25 cellular contexts compared by ENCODE assay signal in the genomic region with DNA sequence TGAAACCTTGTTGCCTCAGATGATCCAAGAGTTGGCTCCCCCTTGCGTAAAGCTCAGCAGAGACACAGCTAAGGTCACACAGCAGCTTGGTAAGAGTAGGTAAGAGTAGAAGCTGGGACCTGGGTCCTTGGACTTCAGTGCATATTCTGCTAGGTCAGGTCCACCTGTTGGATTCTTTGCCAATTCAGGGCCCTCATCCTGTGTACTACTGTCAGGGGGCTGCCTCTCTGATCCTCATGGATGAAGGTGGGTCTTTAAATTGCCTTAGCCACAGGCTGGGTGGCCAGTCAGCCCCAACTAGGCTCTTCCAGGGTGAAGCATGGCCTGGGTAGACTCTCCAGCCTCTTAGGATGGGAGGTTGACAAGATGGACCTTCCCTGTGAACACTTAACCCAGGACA.
"Had no signal": no experiment of that assay in that cellular context is flagged by ENCODE, and none has a peak within 500 bp of the region (broad histone marks: within the 10 kb centered on the region; RNA-seq: fewer than 3 reads in every experiment).

No MANE protein-coding gene starts in this region.

- ATAC-seq: left colon; lower lobe of right lung; naive thymus-derived CD4-positive, alpha-beta T cell; natural killer cell treated with Interleukin-12 subunit alpha and Interleukin-12 subunit beta and Interleukin-15 and Interleukin-18, amount 100 ng/mL, for 72 hours; right lobe of liver; stimulated activated memory B cell treated with anti-CD40 and anti-IgM and Interleukin-4, amounts not matched to agents 10 μg/mL and 1 μg/mL and 100 μg/mL, for 72 hours; stimulated activated naive CD8-positive, alpha-beta T cell treated with anti-CD3 and anti-CD28 coated beads, Interleukin-15, amount 100 ng/mL, for 72 hours had no signal

- H3K4me2 ChIP-seq: smooth muscle cell had no signal

- H3K27ac ChIP-seq: left lung, lower lobe of right lung, right atrium auricular region, right lobe of liver, thoracic aorta, tibial nerve, upper lobe of left lung, vagina had no signal

- H3K27me3 ChIP-seq: left lung, ovary, right atrium auricular region, right lobe of liver, tibial nerve, upper lobe of left lung, vagina had no signal

- H3K36me3 ChIP-seq: left lung, lower lobe of right lung, ovary, right atrium auricular region, right lobe of liver, thoracic aorta, tibial nerve, upper lobe of left lung, vagina had no signal

- H3K4me1 ChIP-seq: lower lobe of right lung, right atrium auricular region, right lobe of liver had no signal

- H3K4me3 ChIP-seq: left lung, lower lobe of right lung, ovary, right atrium auricular region, right lobe of liver, smooth muscle cell, thoracic aorta, tibial nerve, upper lobe of left lung, vagina had no signal

- FAIRE-seq: islet of Langerhans, kidney had no signal

- H3K9me3 ChIP-seq: left lung, lower lobe of right lung, ovary, right atrium auricular region, right lobe of liver, thoracic aorta, tibial nerve, upper lobe of left lung, vagina had no signal

- DNase-seq: hypothalamus; immature natural killer cell; kidney; left colon; left lung; lower lobe of right lung; mesendoderm; naive thymus-derived CD4-positive, alpha-beta T cell; ovary; right lobe of liver; stimulated activated CD4-positive, alpha-beta T cell treated with anti-CD3 and anti-CD28 coated beads, Interleukin-1b, Interleukin-23, amount 100 ng/mL, for 48 hours; stimulated activated CD4-positive, alpha-beta T cell treated with anti-CD3 and anti-CD28 coated beads, Interleukin-2, amount 100 ng/mL, for 48 hours; stimulated activated CD4-positive, alpha-beta T cell treated with anti-CD3 and anti-CD28 coated beads, Interleukin-4, amount 100 ng/mL, for 4 hours; stimulated activated CD8-positive, alpha-beta memory T cell treated with anti-CD3 and anti-CD28 coated beads, Interleukin-4, amount 100 ng/mL, for 48 hours; stimulated activated naive CD4-positive, alpha-beta T cell treated with Interleukin-2 at 50 U/mL for 16 hours; stimulated activated naive CD8-positive, alpha-beta T cell treated with anti-CD3 and anti-CD28 coated beads, Interleukin-15, amount 100 ng/mL, for 72 hours; upper lobe of left lung had no signal
